In genomic region chr7:35648367-35648766, GRCh38 we compare ENCODE assay signal across 1 cellular context.
TF ChIP-seq lines count a peak whose summit lies in the region.

No MANE protein-coding gene starts in this region.

TF ChIP-seq in HepG2, 621 proteins besides CTCF, POLR2A, EP300 and RAD21 (continued from another document):
- TF ChIP-seq USF2 (IDR thresholded peaks at IDR 0.05; ENCODE audit: low read depth, low read length) (0 out of 2 replicates have a peak, but pooled peaks have one; percentile 20), USF2 (CRISPR knock-in tag; IDR thresholded peaks at IDR 0.05; ENCODE audit: borderline replicate concordance) (peak; percentile 48; the same call in 1 of the 2 replicates), CEBPB (IDR thresholded peaks at IDR 0.05; ENCODE audit: borderline replicate concordance, low read depth, low read length) (peak; percentile 58; the same call in 1 of the 2 replicates), KLF9 (CRISPR knock-in tag; IDR thresholded peaks at IDR 0.05; ENCODE audit: low read depth) (no peak), MAFF (IDR thresholded peaks at IDR 0.05; ENCODE audit: low read depth, low read length) (0 out of 2 replicates have a peak, but pooled peaks have one; percentile 5), ATF4 (CRISPR knock-in tag; IDR thresholded peaks at IDR 0.05) (0 out of 4 replicates have a peak, but pooled peaks of 1 of the 2 experiments have one; percentile 52), HOMEZ (CRISPR knock-in tag; IDR thresholded peaks at IDR 0.05; ENCODE audit: low read depth) (peak; percentile 48; the same call in 1 of the 2 replicates), MAX (IDR thresholded peaks at IDR 0.05) (peak; percentile 24; the same call in 1 of the 2 replicates), SAP130 (CRISPR knock-in tag; IDR thresholded peaks at IDR 0.05; ENCODE audit: low read depth) (peak; percentile 53; the same call in 1 of the 2 replicates), CEBPG (CRISPR knock-in tag; IDR thresholded peaks at IDR 0.05) (peak; percentile 59), ZSCAN5A (CRISPR knock-in tag; IDR thresholded peaks at IDR 0.05; ENCODE audit: borderline replicate concordance) (no peak), TFAP4 (IDR thresholded peaks at IDR 0.05; ENCODE audit: borderline replicate concordance, low read depth) (peak; percentile 62; the same call in 1 of the 2 replicates)
